In the genomic region with DNA sequence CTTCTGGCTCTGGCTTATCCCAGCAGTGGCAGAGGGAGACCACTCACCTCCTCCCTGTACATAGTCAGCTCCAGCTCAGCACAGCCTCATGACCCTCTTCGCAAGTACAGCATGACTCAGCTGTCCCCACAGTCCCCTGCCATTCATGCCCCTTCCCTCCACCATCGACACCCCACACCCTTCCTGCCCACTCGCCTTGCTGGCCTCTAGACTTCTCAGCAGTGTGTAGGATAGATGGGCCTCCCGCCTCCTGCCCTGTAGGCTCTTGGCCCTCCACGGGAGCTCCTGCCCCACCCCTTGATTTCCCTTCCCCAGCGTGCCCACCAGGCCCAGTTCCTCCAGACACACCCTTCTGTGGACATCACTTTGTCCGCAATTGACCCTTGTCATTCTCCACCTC, we compare ENCODE assay signal across 24 cellular contexts. TPM values are rescaled to one million over a fixed set of nuclear protein-coding genes. Genes with fewer than 3 reads are reported as not detected.
A peak's percentile ranks its signal among the peaks of the same experiment; 100 is the strongest.
DNase-seq lines count a peak whose midpoint lies in the region; ATAC-seq, FAIRE-seq and TF ChIP-seq lines count a peak whose summit lies in the region.
"Had no signal": no experiment of that assay in that cellular context is flagged by ENCODE, and none has a peak within 500 bp of the region (broad histone marks: within the 10 kb centered on the region; RNA-seq: fewer than 3 reads in every experiment).

No MANE protein-coding gene starts in this region.

- no peaks in the 10 kb centered on the region for H3K9me3 ChIP-seq in BLaER1 treated with 17β-estradiol and CSF1 and Interleukin-3, amounts not matched to agents 10 nM and 100 nM (replicated peaks in 1 of 11)
- H3K9me3 ChIP-seq in astrocyte (ENCODE audit: insufficient read depth, low read depth, low read length) (no peaks in the 10 kb centered on the region), neural progenitor cell (ENCODE audit: low read depth) (no peaks in the 10 kb centered on the region)
- H3K9me3 ChIP-seq: A549 had no signal

- H3K27me3 Mint-ChIP-seq in astrocyte (ENCODE audit: low read depth, unreplicated experiment) (peaks cover 26% of the 10 kb centered on the region), neural progenitor cell (ENCODE audit: insufficient read depth, low read depth) (peaks cover 13% of the 10 kb centered on the region)

- H3K27ac Mint-ChIP-seq in astrocyte (ENCODE audit: unreplicated experiment): no peak overlapping the region
- H3K27ac Mint-ChIP-seq in neural progenitor cell: peak overlapping the region; percentile 15
- H3K27ac Mint-ChIP-seq: CD8-positive, alpha-beta memory T cell had no signal

- peaks cover 16 to 50% (median 42%) of the 10 kb centered on the region in 10 experiments for H3K4me1 ChIP-seq in BLaER1 treated with 17β-estradiol and CSF1 and Interleukin-3, amounts not matched to agents 10 nM and 100 nM
- H3K4me1 ChIP-seq in astrocyte (ENCODE audit: insufficient read depth, low read length) (no peaks in the 10 kb centered on the region), neural progenitor cell (no peaks in the 10 kb centered on the region)

- H3K4me1 Mint-ChIP-seq in astrocyte (ENCODE audit: low read depth, unreplicated experiment) (peaks cover 11% of the 10 kb centered on the region), neural progenitor cell (peaks cover 19% of the 10 kb centered on the region)

- no peak for ATAC-seq in HG02885 (IDR thresholded peaks at IDR 0.05; ENCODE audit: poor library complexity, unreplicated experiment)
- ATAC-seq: A549, HCT116 had no signal

- H3K4me2 ChIP-seq in BLaER1 treated with 17β-estradiol and CSF1 and Interleukin-3, amounts not matched to agents 10 nM and 100 nM: peak overlapping the region; percentile 69 to 95 (median 83)
- H3K4me2 ChIP-seq in astrocyte (ENCODE audit: low read length): no peak overlapping the region
- no peak overlapping the region for H3K4me2 ChIP-seq in neural progenitor cell
- H3K4me2 ChIP-seq: A549 had no signal

- H3K79me2 ChIP-seq in astrocyte (ENCODE audit: insufficient read depth, low read length) (no peaks in the 10 kb centered on the region), neural progenitor cell (ENCODE audit: low read depth) (no peaks in the 10 kb centered on the region)

- H3K9me3 Mint-ChIP-seq in astrocyte (ENCODE audit: unreplicated experiment) (peaks cover 2% of the 10 kb centered on the region), neural progenitor cell (no peaks in the 10 kb centered on the region)
- H3K9me3 Mint-ChIP-seq: CD8-positive, alpha-beta memory T cell had no signal

- H4K20me1 ChIP-seq in BLaER1 treated with 17β-estradiol and CSF1 and Interleukin-3, amounts not matched to agents 10 nM and 100 nM: no peaks in the 10 kb centered on the region
- H4K20me1 ChIP-seq in astrocyte (ENCODE audit: insufficient read depth, low read length) (no peaks in the 10 kb centered on the region), neural progenitor cell (ENCODE audit: low read depth) (no peaks in the 10 kb centered on the region)

- no peaks in the 10 kb centered on the region for H3K36me3 ChIP-seq in BLaER1 treated with 17β-estradiol and CSF1 and Interleukin-3, amounts not matched to agents 10 nM and 100 nM
- H3K36me3 ChIP-seq in astrocyte (ENCODE audit: insufficient read depth, low read length) (no peaks in the 10 kb centered on the region), neural progenitor cell (no peaks in the 10 kb centered on the region)

- H3K4me3 Mint-ChIP-seq in astrocyte (ENCODE audit: unreplicated experiment) (peak overlapping the region; percentile 11), neural progenitor cell (no peak overlapping the region)
- H3K4me3 Mint-ChIP-seq: CD8-positive, alpha-beta memory T cell had no signal

- peak overlapping the region in 6 of 11 experiments; percentile 9 to 48 (median 28); a peak in 8 of 22 replicates for H3K27ac ChIP-seq in BLaER1 treated with 17β-estradiol and CSF1 and Interleukin-3, amounts not matched to agents 10 nM and 100 nM
- H3K27ac ChIP-seq in astrocyte (ENCODE audit: low read depth, low read length) (no peak overlapping the region), neural progenitor cell (no peak overlapping the region)
- H3K27ac ChIP-seq: GM23248 had no signal

- no peaks in the 10 kb centered on the region for H3F3A ChIP-seq in neural progenitor cell (ENCODE audit: low read depth)

- H3K9ac ChIP-seq in BLaER1 treated with 17β-estradiol and CSF1 and Interleukin-3, amounts not matched to agents 10 nM and 100 nM: peak overlapping the region in 1 of 11 experiments; percentile 8; a peak in 1 of 22 replicates
- H3K9ac ChIP-seq in astrocyte (ENCODE audit: low read length) (no peak overlapping the region), neural progenitor cell (no peak overlapping the region)
- H3K9ac ChIP-seq: GM23248 had no signal

- H2AFZ ChIP-seq in astrocyte (ENCODE audit: low read depth, low read length): no peak overlapping the region
- H2AFZ ChIP-seq in neural progenitor cell (replicated peaks): no peak overlapping the region
- H2AFZ ChIP-seq: GM23248 had no signal

- no peak overlapping the region for H3K4me3 ChIP-seq in BLaER1 treated with 17β-estradiol and CSF1 and Interleukin-3, amounts not matched to agents 10 nM and 100 nM
- H3K4me3 ChIP-seq in astrocyte (ENCODE audit: insufficient read depth, low read depth, low read length): no peak overlapping the region
- H3K4me3 ChIP-seq in neural progenitor cell: no peak overlapping the region
- H3K4me3 ChIP-seq: A549, GM23248 had no signal

- TF ChIP-seq CTCF in GM13977 (IDR thresholded peaks at IDR 0.05; ENCODE audit: extremely low read depth, insufficient read depth, missing control alignments): no peak
- TF ChIP-seq CTCF in astrocyte (IDR thresholded peaks at IDR 0.05; ENCODE audit: insufficient read depth, low read depth, low read length): no peak
- no peak for TF ChIP-seq CTCF in neural progenitor cell (IDR thresholded peaks at IDR 0.05)

- peak; percentile 6 for DNase-seq in GM13977 (ENCODE audit: low spot score)
- no peak for DNase-seq in astrocyte (ENCODE audit: low read depth)
- DNase-seq in neural progenitor cell (ENCODE audit: low spot score): no peak
- no peak for DNase-seq in HUDEP-2 (lab: John Stamatoyannopoulos, UW; ENCODE audit: unreplicated experiment in 76 of 76)
- no peak for DNase-seq in activated effector memory CD4-positive, alpha-beta T cell treated with anti-CD3 and anti-CD28 coated beads, Interleukin-2, amount 50 U/mL, for 16 hours
- DNase-seq in DMS114 treated with DMSO at 0.1 percent for 48 hours (lab: John Stamatoyannopoulos, UW; ENCODE audit: unreplicated experiment): no peak
- DNase-seq: C1 segment of cervical spinal cord; CD8-positive, alpha-beta memory T cell; DMS79; GM23248; KG1; MV-4-11; NCI-H1417; NCI-H187; NCI-H2107; NCI-H510A treated with DMSO at 0.1 percent for 48 hours; NCI-H774; OCI-M1; SHP77 treated with DMSO at 0.1 percent for 48 hours had no signal

- H3K36me3 Mint-ChIP-seq in astrocyte (ENCODE audit: low read depth, unreplicated experiment) (no peaks in the 10 kb centered on the region), neural progenitor cell (no peaks in the 10 kb centered on the region)
- H3K36me3 Mint-ChIP-seq: CD8-positive, alpha-beta memory T cell had no signal

- H3K27me3 ChIP-seq in BLaER1 treated with 17β-estradiol and CSF1 and Interleukin-3, amounts not matched to agents 10 nM and 100 nM: 0 out of 22 replicates have a peak, but pooled peaks cover 0 to 2% (median 0%) of the 10 kb centered on the region in 11 experiments
- H3K27me3 ChIP-seq in astrocyte (ENCODE audit: insufficient read depth, low read length) (peaks cover 6% of the 10 kb centered on the region), neural progenitor cell (no peaks in the 10 kb centered on the region)

- in situ Hi-C loops in GM13977 (cut with MboI; ENCODE audit: low pct_unique_long_range_greater_than_20kb, low sequenced_read_pairs, unreplicated experiment): no loop called here

- FAIRE-seq in astrocyte (lab: Jason Lieb, UNC): no peak
- FAIRE-seq: A549, D721Med had no signal

RNA-seq across cellular contexts. Expression of gene NPR1, which starts 9.8 kb away (rescaled TPM):
- 0.07 and 0.11 TPM in 2 replicates for total RNA-seq in astrocyte
- 0.19 and 0.84 TPM in 2 replicates for total RNA-seq in neural progenitor cell (ENCODE audit: low replicate concordance)
- total RNA-seq: CD8-positive, alpha-beta memory T cell; GM23248 had no signal

RNA-seq across cellular contexts. Expression of gene ILF2, which starts 17.5 kb away (rescaled TPM):
- total RNA-seq in astrocyte (176 and 185 TPM in 2 replicates), neural progenitor cell (ENCODE audit: low replicate concordance) (474 and 475 TPM in 2 replicates)

RNA-seq across cellular contexts. Expression of gene SNAPIN, which starts 29.8 kb away (rescaled TPM):
- total RNA-seq in astrocyte: 27.4 and 31.3 TPM in 2 replicates
- 50.1 and 52.4 TPM in 2 replicates for total RNA-seq in neural progenitor cell (ENCODE audit: low replicate concordance)

RNA-seq across cellular contexts. Expression of gene INTS3, which starts 39.6 kb away (rescaled TPM):
- total RNA-seq in astrocyte (39.5 and 40.2 TPM in 2 replicates), neural progenitor cell (ENCODE audit: low replicate concordance) (45.1 and 58.8 TPM in 2 replicates)

RNA-seq across cellular contexts. Expression of gene CHTOP, which starts 54.4 kb away (rescaled TPM):
- total RNA-seq in astrocyte (46.7 and 56.4 TPM in 2 replicates), neural progenitor cell (ENCODE audit: low replicate concordance) (96.1 and 104 TPM in 2 replicates)

Comparison
In these comparisons a context has a peak if more than half of its experiments do, and no peak if none do; other contexts are left out.
1. H3K27ac ChIP-seq: peak in BLaER1 treated with 17β-estradiol and CSF1 and Interleukin-3, amounts not matched to agents 10 nM and 100 nM (6 of 11); none in astrocyte (single experiment) and neural progenitor cell (single experiment).
2. H3K4me2 ChIP-seq: peak in BLaER1 treated with 17β-estradiol and CSF1 and Interleukin-3, amounts not matched to agents 10 nM and 100 nM (11 of 11); none in astrocyte (single experiment) and neural progenitor cell (single experiment).